Comparison of ENCODE assay signal across 9 cellular contexts in genomic region chr15:75666823-75667501, GRCh38. TPM values are rescaled to one million over a fixed set of nuclear protein-coding genes. Genes with fewer than 3 reads are reported as not detected.
DNase-seq lines count a peak whose midpoint lies in the region; ATAC-seq, FAIRE-seq and TF ChIP-seq lines count a peak whose summit lies in the region.
"Had no signal": no experiment of that assay in that cellular context is flagged by ENCODE, and none has a peak within 500 bp of the region (broad histone marks: within the 10 kb centered on the region; RNA-seq: fewer than 3 reads in every experiment).

No MANE protein-coding gene starts in this region.

- H2BK20ac ChIP-seq in IMR-90 (ENCODE audit: low read depth, low read length): peak overlapping the region; percentile 94

- peaks cover 21 to 88% of the 10 kb centered on the region in 2 experiments; a peak in 3 of 4 replicates for H3K79me1 ChIP-seq in IMR-90 (ENCODE audit: low read depth in 1 of 2, low read length in 2 of 2)

- FAIRE-seq in kidney (lab: Jason Lieb, UNC): no peak

- H3K36me3 ChIP-seq in IMR-90 (ENCODE audit: control insufficient read depth, insufficient read depth, low read length): peaks cover 3% of the 10 kb centered on the region; the same call in 1 of the 2 replicates
- H3K36me3 ChIP-seq in kidney (ENCODE audit: control insufficient read depth in 1 of 2, insufficient read depth in 2 of 2, low read length in 2 of 2): no peaks in the 10 kb centered on the region
- peaks cover 0 to 14% (median 0%) of the 10 kb centered on the region in 3 donors for H3K36me3 ChIP-seq in tibial artery

- peak; percentile 87 for ATAC-seq in IMR-90 (ENCODE audit: low read depth)
- ATAC-seq in HG02763 (IDR thresholded peaks at IDR 0.05; ENCODE audit: unreplicated experiment): no peak
- ATAC-seq in HG02852 (IDR thresholded peaks at IDR 0.05; ENCODE audit: unreplicated experiment): no peak

- no peaks in the 10 kb centered on the region for H3K27me3 ChIP-seq in IMR-90 (ENCODE audit: control insufficient read depth, insufficient read depth, low read length)
- H3K27me3 ChIP-seq in tibial artery: no peaks in the 10 kb centered on the region

- H3K4me2 ChIP-seq in IMR-90 (ENCODE audit: low read depth, low read length): no peak overlapping the region; the same call in 1 of the 2 replicates

- H3K4ac ChIP-seq in IMR-90 (ENCODE audit: low read depth, low read length): peak overlapping the region; percentile 97

- H2BK120ac ChIP-seq in IMR-90 (ENCODE audit: low read depth, low read length): peak overlapping the region; percentile 96

- peak overlapping the region; percentile 97 for H4K91ac ChIP-seq in IMR-90 (ENCODE audit: insufficient read depth, low read depth, low read length)

- BruUV-seq in IMR-90 (replicated peaks; lab: Mats Ljungman, UMichigan): no TSS peak

- TF ChIP-seq POLR2A in IMR-90 (IDR thresholded peaks at IDR 0.05; ENCODE audit: low read depth, low read length): no peak

- H3K4me1 ChIP-seq in IMR-90 (ENCODE audit: control insufficient read depth, insufficient read depth, low read length) (peaks cover 34% of the 10 kb centered on the region), kidney (ENCODE audit: control insufficient read depth in 1 of 2, insufficient read depth in 1 of 2, low read depth in 1 of 2, low read length in 2 of 2) (peaks cover 0 to 3% of the 10 kb centered on the region in 2 donors), tibial artery (peaks cover 3 to 76% (median 55%) of the 10 kb centered on the region in 4 donors)

- H3K9ac ChIP-seq in IMR-90 (ENCODE audit: low read depth, low read length) (peak overlapping the region; percentile 6; the same call in 1 of the 2 replicates), kidney (ENCODE audit: low read length in 2 of 2) (no peak overlapping the region)

- DNase-seq in IMR-90 (peak; percentile 100), astrocyte of the spinal cord (ENCODE audit: low read depth, low spot score) (peak; percentile 99), kidney (peak; percentile 74), tibial artery (peak; percentile 90 to 96), NCI-H2227 (lab: John Stamatoyannopoulos, UW; ENCODE audit: unreplicated experiment) (no peak)
- no peak for DNase-seq in activated effector memory CD4-positive, alpha-beta T cell treated with anti-CD3 and anti-CD28 coated beads, Interleukin-2, amount 50 U/mL, for 16 hours

- 60% methylated on average over 9 of the region's 15 CpGs; no CpG with 5 or more reads in 1 of the 2 experiments for WGBS in IMR-90 (ENCODE audit: extremely low coverage in 2 of 2, insufficient read length in 1 of 2), 2 experiments

- peak overlapping the region; percentile 43 for H3K18ac ChIP-seq in IMR-90 (ENCODE audit: low read depth, low read length)

- peak overlapping the region; percentile 97 for H2BK5ac ChIP-seq in IMR-90 (ENCODE audit: low read depth, low read length, poor library complexity, severe bottlenecking)

- H3K27ac ChIP-seq in IMR-90 (ENCODE audit: insufficient read depth, low read length) (peak overlapping the region; percentile 87), kidney (ENCODE audit: low read depth in 2 of 2, low read length in 2 of 2) (no peak overlapping the region), tibial artery (peak overlapping the region; percentile 89 to 92)

- no peak for TF ChIP-seq CTCF in IMR-90 (conservative IDR thresholded peaks at IDR 0.05; ENCODE audit: low read depth, low read length)
- no peak for TF ChIP-seq CTCF in astrocyte of the spinal cord (IDR thresholded peaks at IDR 0.05; ENCODE audit: low read depth, low read length)
- TF ChIP-seq CTCF in kidney (IDR thresholded peaks at IDR 0.05; ENCODE audit: borderline replicate concordance, extremely low read depth, insufficient read depth): no peak
- no peak for TF ChIP-seq CTCF in tibial artery (IDR thresholded peaks at IDR 0.05)

- H2AK9ac ChIP-seq in IMR-90 (replicated peaks; ENCODE audit: low read depth, low read length, poor library complexity): peak overlapping the region; percentile 98

- peak overlapping the region; percentile 57 for H4K5ac ChIP-seq in IMR-90 (ENCODE audit: low read depth, low read length)

- TF ChIP-seq RAD21 in IMR-90 (IDR thresholded peaks at IDR 0.05; ENCODE audit: low read length): no peak

- H3K9me3 ChIP-seq in IMR-90 (ENCODE audit: control insufficient read depth, insufficient read depth, low read length): no peaks in the 10 kb centered on the region
- H3K9me3 ChIP-seq in kidney (ENCODE audit: control insufficient read depth in 1 of 2, low read length in 2 of 2): no peaks in the 10 kb centered on the region
- H3K9me3 ChIP-seq in tibial artery: no peaks in the 10 kb centered on the region

- no peaks in the 10 kb centered on the region for H4K20me1 ChIP-seq in IMR-90 (ENCODE audit: insufficient read depth, low read length)

- peak overlapping the region; percentile 93 for H3K56ac ChIP-seq in IMR-90 (ENCODE audit: extremely low read depth, insufficient read depth, low read length)

- peak overlapping the region; percentile 55 to 91 for H4K8ac ChIP-seq in IMR-90 (ENCODE audit: low read depth in 2 of 2, low read length in 2 of 2)

- H2AK5ac ChIP-seq in IMR-90 (ENCODE audit: low read depth, low read length): peak overlapping the region; percentile 100

- intact Hi-C loops in IMR-90 (cut with micrococcal nuclease): no loop called here
- intact Hi-C loops in kidney (cut with DNase I): no loop called here
- intact Hi-C loops in tibial artery (cut with DNase I; ENCODE audit: low total_unique reads): no loop called here

- POLR2A ChIA-PET in IMR-90 (lab: Charles Lee; ENCODE audit: unreplicated experiment): no interaction called here

- peak overlapping the region; percentile 100; the same call in 2 of the 3 replicates for H2BK15ac ChIP-seq in IMR-90 (ENCODE audit: low read depth, low read length)

- in situ Hi-C loops in IMR-90 (cut with MboI; ENCODE audit: low sequenced_read_pairs) (loop anchor here (10.0 kb wide), 1 partner anchor 58 kb away; a partner anchor contains a TSS), astrocyte of the spinal cord (cut with HindIII; ENCODE audit: low sequenced_read_pairs) (no loop called here)

- dilution Hi-C loops in IMR-90 (cut with HindIII; ENCODE audit: low sequenced_read_pairs, unreplicated experiment): no loop called here

- H3K14ac ChIP-seq in IMR-90 (replicated peaks; ENCODE audit: low read depth, low read length): peak overlapping the region; percentile 97

- peak overlapping the region; percentile 97 for H3K23ac ChIP-seq in IMR-90 (ENCODE audit: low read depth, low read length)

- peaks cover 43% of the 10 kb centered on the region for H3K9me1 ChIP-seq in IMR-90 (ENCODE audit: insufficient read depth, low read length)

- no peak overlapping the region for H3K4me3 ChIP-seq in IMR-90 (ENCODE audit: insufficient read depth, low read depth, low read length)
- no peak overlapping the region for H3K4me3 ChIP-seq in astrocyte of the spinal cord (ENCODE audit: low read depth, low read length)
- H3K4me3 ChIP-seq in kidney (ENCODE audit: low read length in 2 of 2): no peak overlapping the region
- no peak overlapping the region for H3K4me3 ChIP-seq in tibial artery

- peak overlapping the region; percentile 80 for H2AFZ ChIP-seq in IMR-90 (replicated peaks; ENCODE audit: low read length, poor library complexity)

- CTCF ChIA-PET in IMR-90 (lab: Yijun Ruan, JAX): no interaction called here

TF ChIP-seq in IMR-90, 13 proteins besides CTCF, POLR2A, EP300 and RAD21 (continues in another document):
- no peak for TF ChIP-seq RFX5 (IDR thresholded peaks at IDR 0.05; ENCODE audit: low read depth, low read length)
- peak; percentile 87; the same call in 1 of the 2 replicates for TF ChIP-seq MAZ (IDR thresholded peaks at IDR 0.05; ENCODE audit: borderline replicate concordance, low read depth, low read length)
- TF ChIP-seq CHD1 (IDR thresholded peaks at IDR 0.05; ENCODE audit: low read depth, low read length): no peak
- TF ChIP-seq RCOR1 (IDR thresholded peaks at IDR 0.05; ENCODE audit: insufficient replicate concordance, low read length): peak; percentile 57
- no peak; the same call in 1 of the 2 replicates for TF ChIP-seq MAFK (IDR thresholded peaks at IDR 0.05; ENCODE audit: low read depth, low read length)
- no peak for TF ChIP-seq SMC3 (IDR thresholded peaks at IDR 0.05; ENCODE audit: low read depth, low read length)
- TF ChIP-seq USF2 (IDR thresholded peaks at IDR 0.05; ENCODE audit: low read depth, low read length): peak; percentile 70; the same call in 1 of the 2 replicates
- peak; percentile 95 for TF ChIP-seq FOS (IDR thresholded peaks at IDR 0.05; ENCODE audit: low read depth, low read length)

RNA-seq across cellular contexts. Expression of gene SNX33, which starts 19.2 kb away (rescaled TPM):
- total RNA-seq in IMR-90 (2012; rRNA removed): 11.9 and 12.7 TPM in 2 replicates
- polyA plus RNA-seq in IMR-90 (2012; rRNA removed): 12.5 and 14.6 TPM in 2 replicates
- polyA plus RNA-seq in IMR-90 (2012; cell fraction: cytosol; rRNA removed): 5.1 and 11.2 TPM in 2 replicates
- polyA plus RNA-seq in IMR-90 (2012; cell fraction: nucleus; rRNA removed; ENCODE audit: low replicate concordance): 27.3 and 29.8 TPM in 2 replicates
- total RNA-seq in kidney: 20.2 TPM
- polyA plus RNA-seq in kidney (ENCODE audit: insufficient read depth, low read depth, low replicate concordance): 14.2 TPM

RNA-seq across cellular contexts. Expression of gene IMP3, which starts 26.9 kb away (rescaled TPM):
- total RNA-seq in IMR-90 (2012; rRNA removed): 42.1 and 84.7 TPM in 2 replicates
- polyA plus RNA-seq in IMR-90 (2012; rRNA removed): 55.6 and 59.3 TPM in 2 replicates
- polyA plus RNA-seq in IMR-90 (2012; cell fraction: cytosol; rRNA removed): 111 and 209 TPM in 2 replicates
- polyA plus RNA-seq in IMR-90 (2012; cell fraction: nucleus; rRNA removed; ENCODE audit: low replicate concordance): 38.5 and 123 TPM in 2 replicates
- 52.0 TPM for total RNA-seq in kidney
- 95.0 TPM for polyA plus RNA-seq in kidney (ENCODE audit: insufficient read depth, low read depth, low replicate concordance)

RNA-seq across cellular contexts. Expression of gene SNUPN, which starts 41.4 kb away (rescaled TPM):
- total RNA-seq in IMR-90 (2012; rRNA removed) (23.8 and 28.6 TPM in 2 replicates), kidney (24.1 TPM)
- polyA plus RNA-seq in IMR-90 (2012; rRNA removed) (21.8 and 24.1 TPM in 2 replicates), kidney (ENCODE audit: insufficient read depth, low read depth, low replicate concordance) (37.4 TPM)
- 12.3 and 20.2 TPM in 2 replicates for polyA plus RNA-seq in IMR-90 (2012; cell fraction: cytosol; rRNA removed)
- polyA plus RNA-seq in IMR-90 (2012; cell fraction: nucleus; rRNA removed; ENCODE audit: low replicate concordance): 6.1 and 17.3 TPM in 2 replicates

RNA-seq across cellular contexts. Expression of gene CSPG4, which starts 45.7 kb away (rescaled TPM):
- total RNA-seq in IMR-90 (2012; rRNA removed): 12.4 and 14.7 TPM in 2 replicates
- 28.4 and 35.6 TPM in 2 replicates for polyA plus RNA-seq in IMR-90 (2012; rRNA removed)
- polyA plus RNA-seq in IMR-90 (2012; cell fraction: cytosol; rRNA removed): 15.6 and 23.3 TPM in 2 replicates
- 24.1 and 69.4 TPM in 2 replicates for polyA plus RNA-seq in IMR-90 (2012; cell fraction: nucleus; rRNA removed; ENCODE audit: low replicate concordance)
- 30.7 TPM for total RNA-seq in kidney
- polyA plus RNA-seq in kidney (ENCODE audit: insufficient read depth, low read depth, low replicate concordance): 4.4 TPM
- total RNA-seq: T-helper 1 cell treated with Interleukin-12 subunit alpha and Interleukin-12 subunit beta and Interleukin-4 antibody, amounts not matched to agents 30 ng/mL and 1 ng/mL, for 36 hours had no signal

Comparison
In these comparisons a context has a peak if more than half of its experiments do, and no peak if none do; other contexts are left out.
1. DNase-seq: peak in IMR-90 (single experiment), astrocyte of the spinal cord (single experiment), kidney (single experiment) and tibial artery (2 of 2); none in activated effector memory CD4-positive, alpha-beta T cell treated with anti-CD3 and anti-CD28 coated beads, Interleukin-2, amount 50 U/mL, for 16 hours (single experiment) and NCI-H2227 (single experiment).
2. H3K27ac ChIP-seq: peak in IMR-90 (single experiment) and tibial artery (2 of 2); none in kidney (0 of 2).